Comparison of ENCODE assay signal across 8 cellular contexts in the genomic region with DNA sequence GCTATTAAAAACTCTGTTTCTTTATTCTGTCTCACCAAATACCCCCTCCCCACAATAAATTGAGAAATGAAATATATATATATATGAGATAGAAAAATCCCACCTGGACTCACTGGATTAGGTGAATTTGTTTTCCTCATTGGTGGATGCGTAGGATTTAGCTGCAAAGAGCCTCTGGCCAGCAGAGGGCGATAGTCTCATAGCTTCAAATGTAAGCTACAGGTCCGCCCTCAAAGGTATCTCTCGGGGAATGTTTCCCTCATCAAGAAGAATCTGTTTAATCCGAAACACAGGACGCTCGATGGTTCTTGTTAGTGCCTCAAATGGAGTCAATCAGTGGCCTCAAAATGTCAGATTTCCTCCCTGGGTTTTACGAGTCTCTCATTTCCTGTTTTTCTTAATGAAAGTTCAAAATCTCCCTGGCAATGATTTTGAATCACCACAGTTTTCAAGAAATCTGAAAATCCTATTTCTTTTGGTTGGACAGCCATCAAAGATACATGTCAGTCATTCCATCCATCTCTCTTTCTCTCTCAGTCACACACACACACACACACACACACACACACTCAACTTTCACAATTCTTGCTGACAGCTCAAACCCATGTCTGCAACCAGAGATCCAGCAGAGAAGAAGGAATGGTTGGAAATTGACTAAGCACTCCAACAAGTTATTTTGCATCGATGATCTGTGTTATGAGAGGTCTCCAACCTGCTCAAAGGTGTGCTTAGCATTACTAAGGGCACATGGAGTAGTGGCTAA. TPM values are rescaled to one million over a fixed set of nuclear protein-coding genes. Genes with fewer than 3 reads are reported as not detected.
DNase-seq lines count a peak whose midpoint lies in the region; ATAC-seq, FAIRE-seq and TF ChIP-seq lines count a peak whose summit lies in the region.

No MANE protein-coding gene starts in this region.

- no peak overlapping the region for H2AFZ ChIP-seq in hepatocyte

- under 1% methylated on average over 9 of the region's 9 CpGs for WGBS in A549 (ENCODE audit: missing lambda C conversion rate)
- 13% methylated on average over 9 of the region's 9 CpGs for WGBS in hepatocyte (ENCODE audit: low lambda C conversion rate, missing lambda C conversion rate)
- 6 to 12% (median 9%) methylated on average over 9 of the region's 9 CpGs for WGBS in small intestine, 3 donors

- H4K20me1 ChIP-seq in hepatocyte (ENCODE audit: insufficient read depth, poor library complexity, severe bottlenecking): no peaks in the 10 kb centered on the region

- H3K27me3 Mint-ChIP-seq in T-helper 2 cell treated with Interferon-gamma antibody and Interleukin-4, amounts not matched to agents 5 μg/mL and 100 μg/mL, for 36 hours (ENCODE audit: low read depth): peaks cover 43% of the 10 kb centered on the region

- no peaks in the 10 kb centered on the region for H3K9me3 ChIP-seq in A549
- H3K9me3 ChIP-seq in hepatocyte (ENCODE audit: low read depth): no peaks in the 10 kb centered on the region
- H3K9me3 ChIP-seq in small intestine (ENCODE audit: control insufficient read depth, low read depth): no peaks in the 10 kb centered on the region

- H3K9me3 Mint-ChIP-seq in T-helper 2 cell treated with Interferon-gamma antibody and Interleukin-4, amounts not matched to agents 5 μg/mL and 100 μg/mL, for 36 hours: no peaks in the 10 kb centered on the region

- no peaks in the 10 kb centered on the region for H3K4me1 ChIP-seq in A549
- no peaks in the 10 kb centered on the region for H3K4me1 ChIP-seq in hepatocyte (ENCODE audit: insufficient read depth)
- no peaks in the 10 kb centered on the region for H3K4me1 ChIP-seq in small intestine (ENCODE audit: control insufficient read depth in 2 of 2, insufficient read depth in 1 of 2, low read depth in 1 of 2, low read length in 1 of 2)

- H3K27ac ChIP-seq in A549 (no peak overlapping the region), hepatocyte (no peak overlapping the region), small intestine (ENCODE audit: low read depth in 1 of 2, low read length in 1 of 2) (no peak overlapping the region)

- CTCF ChIA-PET in A549 (lab: Yijun Ruan, JAX): interaction anchor here (0.5 to 7.4 kb wide), 40 partner anchors 8 to 1441 kb away, joined by 3 to 93 read pairs (median 4); no protein-coding TSS in a partner anchor

- H3K27me3 ChIP-seq in hepatocyte (peaks cover 16% of the 10 kb centered on the region), small intestine (ENCODE audit: control insufficient read depth in 2 of 2, insufficient read depth in 2 of 2, low read length in 2 of 2) (peaks cover 0 to 3% of the 10 kb centered on the region in 2 donors)

- no peak for TF ChIP-seq POLR2A in A549 (IDR thresholded peaks at IDR 0.05; ENCODE audit: low read length)

- no peaks in the 10 kb centered on the region for H3K9me2 ChIP-seq in hepatocyte (replicated peaks; ENCODE audit: insufficient read depth)

- peak; percentile 57 to 85; a peak in 5 of 6 replicates for ATAC-seq in A549
- ATAC-seq in GM21526 (IDR thresholded peaks at IDR 0.05; ENCODE audit: low FRiP score, unreplicated experiment): no peak

- FAIRE-seq in A549 (lab: Jason Lieb, UNC) (peak; percentile 76), small intestine (lab: Jason Lieb, UNC) (no peak)

- in situ Hi-C loops in GM13977 (cut with MboI; ENCODE audit: low pct_unique_long_range_greater_than_20kb, low sequenced_read_pairs, unreplicated experiment): loop anchor here (10.0 kb wide), 1 partner anchor 125 kb away; no protein-coding TSS in a partner anchor

- no peaks in the 10 kb centered on the region for H3K79me2 ChIP-seq in hepatocyte

- H3K4me3 Mint-ChIP-seq in T-helper 2 cell treated with Interferon-gamma antibody and Interleukin-4, amounts not matched to agents 5 μg/mL and 100 μg/mL, for 36 hours: peak overlapping the region; percentile 13

- H3K36me3 ChIP-seq in hepatocyte (replicated peaks; ENCODE audit: insufficient read depth, low read depth) (no peaks in the 10 kb centered on the region), small intestine (ENCODE audit: control insufficient read depth in 2 of 2, insufficient read depth in 2 of 2, low read length in 2 of 2) (no peaks in the 10 kb centered on the region)

- peaks cover 6% of the 10 kb centered on the region for H3K4me1 Mint-ChIP-seq in T-helper 2 cell treated with Interferon-gamma antibody and Interleukin-4, amounts not matched to agents 5 μg/mL and 100 μg/mL, for 36 hours (ENCODE audit: low read depth)

- peak; percentile 70 to 79 for TF ChIP-seq RAD21 in A549 (conservative IDR thresholded peaks at IDR 0.05 in 1 of 2, IDR thresholded peaks at IDR 0.05 in 1 of 2)

- no peaks in the 10 kb centered on the region for H3K36me3 Mint-ChIP-seq in T-helper 2 cell treated with Interferon-gamma antibody and Interleukin-4, amounts not matched to agents 5 μg/mL and 100 μg/mL, for 36 hours (ENCODE audit: low read depth)

- H3K4me2 ChIP-seq in A549 (peak overlapping the region; percentile 74), hepatocyte (peak overlapping the region; percentile 55)

- TF ChIP-seq CTCF in A549 (IDR thresholded peaks at IDR 0.05) (peak; percentile 92), GM13977 (IDR thresholded peaks at IDR 0.05; ENCODE audit: extremely low read depth, insufficient read depth, missing control alignments) (peak; percentile 86), hepatocyte (IDR thresholded peaks at IDR 0.05; ENCODE audit: poor library complexity) (peak; percentile 93)

- H3K4me3 ChIP-seq in A549 (no peak overlapping the region), hepatocyte (no peak overlapping the region), small intestine (ENCODE audit: low read depth in 1 of 2, low read length in 2 of 2) (no peak overlapping the region)

- DNase-seq in A549 (ENCODE audit: low read depth in 1 of 2, low spot score in 1 of 2) (peak; percentile 80 to 84), GM13977 (ENCODE audit: low spot score) (peak; percentile 60), NCI-H128 (lab: John Stamatoyannopoulos, UW; ENCODE audit: unreplicated experiment) (peak; percentile 78), amygdala (lab: John Stamatoyannopoulos, UW) (peak in 46 of 56 donors; percentile 2 to 84 (median 30)), hepatocyte (ENCODE audit: low spot score) (peak; percentile 93), small intestine (peak; percentile 74)
- peak; percentile 49 for DNase-seq in T-helper 2 cell treated with Interferon-gamma antibody and Interleukin-4, amounts not matched to agents 5 μg/mL and 100 μg/mL, for 36 hours (ENCODE audit: low spot score)

- POLR2A ChIA-PET in A549 (lab: Yijun Ruan, JAX): no interaction called here

- TF ChIP-seq EP300 in A549 (IDR thresholded peaks at IDR 0.05): no peak

- no peak overlapping the region for H3K27ac Mint-ChIP-seq in T-helper 2 cell treated with Interferon-gamma antibody and Interleukin-4, amounts not matched to agents 5 μg/mL and 100 μg/mL, for 36 hours

TF ChIP-seq in A549, 52 proteins besides CTCF, POLR2A, EP300 and RAD21:
- TF ChIP-seq, protein P1, sequence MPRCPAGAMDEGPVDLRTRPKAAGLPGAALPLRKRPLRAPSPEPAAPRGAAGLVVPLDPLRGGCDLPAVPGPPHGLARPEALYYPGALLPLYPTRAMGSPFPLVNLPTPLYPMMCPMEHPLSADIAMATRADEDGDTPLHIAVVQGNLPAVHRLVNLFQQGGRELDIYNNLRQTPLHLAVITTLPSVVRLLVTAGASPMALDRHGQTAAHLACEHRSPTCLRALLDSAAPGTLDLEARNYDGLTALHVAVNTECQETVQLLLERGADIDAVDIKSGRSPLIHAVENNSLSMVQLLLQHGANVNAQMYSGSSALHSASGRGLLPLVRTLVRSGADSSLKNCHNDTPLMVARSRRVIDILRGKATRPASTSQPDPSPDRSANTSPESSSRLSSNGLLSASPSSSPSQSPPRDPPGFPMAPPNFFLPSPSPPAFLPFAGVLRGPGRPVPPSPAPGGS (IDR thresholded peaks at IDR 0.05): no peak
- peak; percentile 74 for TF ChIP-seq SMC3 (IDR thresholded peaks at IDR 0.05)
- no peak for TF ChIP-seq SREBF2 (IDR thresholded peaks at IDR 0.05)

RNA-seq across cellular contexts. Expression of gene CAMK1G, which starts 13.9 kb away (rescaled TPM):
- polyA plus RNA-seq in A549 (2011; rRNA removed) (0.08 and 0.19 TPM in 2 replicates), A549 (2017; fragmentation: RNase III; extraction: RNeasy Plus Mini Kit Qiagen cat#74134 plus additional on column Dnase treatment) (0.03 to 0.13 TPM in 2 of 3 replicates, not detected in the other), hepatocyte (0.85 and 1.2 TPM in 2 replicates), small intestine (under 1 TPM in 1 of 3 donors, not detected in 2; 0.37 TPM)
- polyA plus RNA-seq in A549 (2012; cell fraction: cytosol; rRNA removed): 0.03 and 0.05 TPM in 2 replicates
- polyA plus RNA-seq in A549 (2012; cell fraction: nucleus; rRNA removed): 0.06 TPM in 2 replicates
- polyA minus RNA-seq in A549 (2011; rRNA and poly(A)+ RNA removed): 0.08 and 0.34 TPM in 2 replicates
- total RNA-seq in hepatocyte: 1.0 and 1.1 TPM in 2 replicates

Comparison
In these comparisons a context has a peak if more than half of its experiments do, and no peak if none do; other contexts are left out.
1. DNase-seq: peak in every context shown above with its lines; median percentile 93 in hepatocyte; 82 in A549; 78 in NCI-H128; 74 in small intestine; 60 in GM13977; 49 in T-helper 2 cell treated with Interferon-gamma antibody and Interleukin-4, amounts not matched to agents 5 μg/mL and 100 μg/mL, for 36 hours; 30 in amygdala.